ENCODE assay signal across 16 cellular contexts in genomic region chr3:70829101-70829500, GRCh38.
DNase-seq lines count a peak whose midpoint lies in the region; ATAC-seq and TF ChIP-seq lines count a peak whose summit lies in the region.
"Had no signal": no experiment of that assay in that cellular context is flagged by ENCODE, and none has a peak within 500 bp of the region (broad histone marks: within the 10 kb centered on the region; RNA-seq: fewer than 3 reads in every experiment).

No MANE protein-coding gene starts in this region.

- no peak for ATAC-seq in HG02763 (IDR thresholded peaks at IDR 0.05; ENCODE audit: unreplicated experiment)
- ATAC-seq: gastrocnemius medialis; K562; naive thymus-derived CD8-positive, alpha-beta T cell had no signal

- DNase-seq in H4 (ENCODE audit: low spot score) (peak; percentile 14), amniotic epithelial cell (ENCODE audit: low read depth) (peak; percentile 62), hepatic stellate cell (ENCODE audit: low spot score) (peak; percentile 66), tibial artery (peak in 1 of 2 donors; percentile 48), LoVo (ENCODE audit: low spot score) (no peak), NCI-H2171 (lab: John Stamatoyannopoulos, UW) (no peak)
- DNase-seq: activated naive CD4-positive, alpha-beta T cell treated with anti-CD3 and anti-CD28 coated beads for 36 hours; COR-L47; gastrocnemius medialis; kidney glomerular epithelial cell; naive thymus-derived CD8-positive, alpha-beta T cell; NCI-H1694; NCI-H82 had no signal

- intact Hi-C loops in tibial artery (cut with DNase I; ENCODE audit: low total_unique reads), result no loop called here

- no peak overlapping the region for H3K4me3 ChIP-seq in tibial artery
- H3K4me3 ChIP-seq: gastrocnemius medialis, K562, skin epidermis had no signal

- TF ChIP-seq CTCF in tibial artery (IDR thresholded peaks at IDR 0.05), result no peak

- H3K36me3 ChIP-seq in tibial artery, result no peaks in the 10 kb centered on the region
- H3K36me3 ChIP-seq: gastrocnemius medialis had no signal

- no peaks in the 10 kb centered on the region for H3K9me3 ChIP-seq in tibial artery
- H3K9me3 ChIP-seq: gastrocnemius medialis had no signal

- peaks cover 0 to 47% (median 24%) of the 10 kb centered on the region in 4 donors for H3K4me1 ChIP-seq in tibial artery

- no peaks in the 10 kb centered on the region for H3K27me3 ChIP-seq in tibial artery
- H3K27me3 ChIP-seq: gastrocnemius medialis had no signal

- H3K27ac ChIP-seq in tibial artery, result peak overlapping the region; percentile 55 to 62
- H3K27ac ChIP-seq: gastrocnemius medialis had no signal

Comparison
In these comparisons a context has a peak if more than half of its experiments do, and no peak if none do; other contexts are left out.
1. DNase-seq: peak in H4 (single experiment), amniotic epithelial cell (single experiment) and hepatic stellate cell (single experiment); none in LoVo (single experiment) and NCI-H2171 (single experiment).